22 cellular contexts compared by ENCODE assay signal in the genomic region with DNA sequence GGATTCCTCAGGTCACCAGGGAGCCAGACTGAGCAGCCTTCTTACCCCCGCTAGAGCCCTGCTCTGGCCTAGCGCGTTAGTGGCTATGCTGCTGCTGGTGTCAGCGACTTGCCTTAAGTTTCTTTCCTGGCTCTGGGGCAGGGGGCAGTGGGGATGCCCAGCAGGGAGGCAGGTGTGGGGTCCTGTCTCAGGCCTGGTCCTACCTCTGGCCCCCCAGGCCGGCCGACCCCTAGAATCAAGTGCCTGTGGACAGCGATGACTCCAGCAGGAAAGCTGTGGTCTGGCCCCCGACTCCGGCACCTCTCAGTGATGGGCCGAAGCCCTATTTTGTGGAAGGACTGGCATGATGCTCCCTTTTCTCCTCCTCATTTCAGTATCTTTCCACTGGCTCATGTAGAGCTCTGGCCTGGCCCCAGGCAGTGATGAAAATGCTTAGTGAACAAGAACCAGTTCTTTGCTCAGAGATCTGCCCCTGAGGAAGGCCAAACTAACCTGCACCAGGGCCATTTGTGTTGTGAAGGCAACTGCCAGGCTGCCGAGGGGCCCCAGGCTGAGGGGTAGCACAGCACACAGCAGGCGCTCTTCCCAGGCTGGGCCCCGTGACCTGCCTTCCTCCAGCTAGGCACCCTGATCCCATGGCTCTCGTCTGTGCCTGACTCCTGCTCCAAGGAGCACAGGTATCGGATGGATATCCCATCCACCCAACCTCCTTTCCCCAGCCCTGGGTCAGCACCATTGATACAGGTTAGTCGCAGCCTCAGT. TPM values are rescaled to one million over a fixed set of nuclear protein-coding genes. Genes with fewer than 3 reads are reported as not detected.
DNase-seq lines count a peak whose midpoint lies in the region; ATAC-seq and TF ChIP-seq lines count a peak whose summit lies in the region.
"Had no signal": no experiment of that assay in that cellular context is flagged by ENCODE, and none has a peak within 500 bp of the region (broad histone marks: within the 10 kb centered on the region; RNA-seq: fewer than 3 reads in every experiment).

No MANE protein-coding gene starts in this region.

- no peak overlapping the region for H3K4me3 Mint-ChIP-seq in CD4-positive, CD25-positive, alpha-beta regulatory T cell
- no peak overlapping the region for H3K4me3 Mint-ChIP-seq in CD8-positive, alpha-beta T cell
- H3K4me3 Mint-ChIP-seq in nephron progenitor cell, result no peak overlapping the region

- peaks cover 28% of the 10 kb centered on the region for H3K36me3 ChIP-seq in CD4-positive, CD25-positive, alpha-beta regulatory T cell (ENCODE audit: control insufficient read depth, insufficient read depth, low read length)
- peaks cover 10% of the 10 kb centered on the region for H3K36me3 ChIP-seq in CD8-positive, alpha-beta T cell (ENCODE audit: insufficient read depth, low read length)
- H3K36me3 ChIP-seq: breast epithelium had no signal

- no peak for TF ChIP-seq CTCF in CD8-positive, alpha-beta T cell (IDR thresholded peaks at IDR 0.05)
- TF ChIP-seq CTCF in nephron progenitor cell (IDR thresholded peaks at IDR 0.05), result no peak

- ATAC-seq in CD4-positive, CD25-positive, alpha-beta regulatory T cell (ENCODE audit: low read depth in 2 of 2), result no peak
- no peak for ATAC-seq in CD8-positive, alpha-beta T cell
- no peak for ATAC-seq in GM21529 (IDR thresholded peaks at IDR 0.05; ENCODE audit: unreplicated experiment)
- ATAC-seq: left lobe of liver, psoas muscle had no signal

- no peak overlapping the region for H3K4me3 ChIP-seq in CD4-positive, CD25-positive, alpha-beta regulatory T cell (ENCODE audit: low read depth, low read length)
- no peak overlapping the region for H3K4me3 ChIP-seq in CD8-positive, alpha-beta T cell (ENCODE audit: low read depth, low read length)
- H3K4me3 ChIP-seq: breast epithelium, GM23248, psoas muscle, tibial nerve had no signal

- peaks cover 0 to 7% (median 1%) of the 10 kb centered on the region in 4 donors for H3K4me1 Mint-ChIP-seq in CD4-positive, CD25-positive, alpha-beta regulatory T cell
- H3K4me1 Mint-ChIP-seq in CD8-positive, alpha-beta T cell (ENCODE audit: low read depth), result peaks cover 4% of the 10 kb centered on the region
- peaks cover 62% of the 10 kb centered on the region for H3K4me1 Mint-ChIP-seq in nephron progenitor cell

- no peaks in the 10 kb centered on the region for H3K4me1 ChIP-seq in CD4-positive, CD25-positive, alpha-beta regulatory T cell (ENCODE audit: control insufficient read depth, insufficient read depth, low read length, poor library complexity, severe bottlenecking)
- no peaks in the 10 kb centered on the region for H3K4me1 ChIP-seq in CD8-positive, alpha-beta T cell (ENCODE audit: insufficient read depth, low read length)
- H3K4me1 ChIP-seq: breast epithelium had no signal

- H3K9me3 ChIP-seq in CD4-positive, CD25-positive, alpha-beta regulatory T cell (ENCODE audit: control insufficient read depth in 2 of 2, low read length in 2 of 2), result no peaks in the 10 kb centered on the region
- no peaks in the 10 kb centered on the region for H3K9me3 ChIP-seq in CD8-positive, alpha-beta T cell (ENCODE audit: low read length)
- H3K9me3 ChIP-seq: breast epithelium, psoas muscle, tibial nerve had no signal

- H3K27ac ChIP-seq in CD4-positive, CD25-positive, alpha-beta regulatory T cell (ENCODE audit: insufficient read depth, low read length, poor library complexity, severe bottlenecking), result no peak overlapping the region
- H3K27ac ChIP-seq in CD8-positive, alpha-beta T cell (ENCODE audit: low read depth, low read length), result no peak overlapping the region
- H3K27ac ChIP-seq in cingulate gyrus (ENCODE audit: low read depth, low read length), result peak overlapping the region; percentile 14
- H3K27ac ChIP-seq in substantia nigra (ENCODE audit: low read depth, low read length, poor library complexity, severe bottlenecking), result no peak overlapping the region
- H3K27ac ChIP-seq: breast epithelium, GM23248, HL-60, psoas muscle, tibial nerve had no signal

- intact Hi-C loops in CD8-positive, alpha-beta T cell (cut with DNase I, micrococcal nuclease), result no loop called here

- no peaks in the 10 kb centered on the region for H3K27me3 ChIP-seq in CD4-positive, CD25-positive, alpha-beta regulatory T cell (ENCODE audit: control insufficient read depth, insufficient read depth, low read length)
- no peaks in the 10 kb centered on the region for H3K27me3 ChIP-seq in CD8-positive, alpha-beta T cell (ENCODE audit: insufficient read depth, low read length)
- H3K27me3 ChIP-seq: breast epithelium, tibial nerve had no signal

- POLR2A ChIA-PET in CD8-positive, alpha-beta T cell (lab: Charles Lee), result no interaction called here

- H3K27ac Mint-ChIP-seq in CD4-positive, CD25-positive, alpha-beta regulatory T cell, result peak overlapping the region in 2 of 3 donors; percentile 65 to 76
- peak overlapping the region; percentile 27 for H3K27ac Mint-ChIP-seq in CD8-positive, alpha-beta T cell
- peak overlapping the region; percentile 97 for H3K27ac Mint-ChIP-seq in nephron progenitor cell

- no peaks in the 10 kb centered on the region for H3K9me3 Mint-ChIP-seq in CD4-positive, CD25-positive, alpha-beta regulatory T cell
- H3K9me3 Mint-ChIP-seq in CD8-positive, alpha-beta T cell, result no peaks in the 10 kb centered on the region
- no peaks in the 10 kb centered on the region for H3K9me3 Mint-ChIP-seq in nephron progenitor cell

- peaks cover 21% of the 10 kb centered on the region for H3K36me3 Mint-ChIP-seq in CD4-positive, CD25-positive, alpha-beta regulatory T cell
- H3K36me3 Mint-ChIP-seq in CD8-positive, alpha-beta T cell, result peaks cover 57% of the 10 kb centered on the region
- H3K36me3 Mint-ChIP-seq in nephron progenitor cell (ENCODE audit: low read depth), result peaks cover 33% of the 10 kb centered on the region

- no peak for DNase-seq in CD4-positive, CD25-positive, alpha-beta regulatory T cell
- no peak for DNase-seq in CD8-positive, alpha-beta T cell
- no peak for DNase-seq in nephron progenitor cell
- no peak for DNase-seq in substantia nigra (lab: John Stamatoyannopoulos, UW)
- no peak for DNase-seq in hypothalamus (lab: John Stamatoyannopoulos, UW)
- no peak for DNase-seq in DMS53 (lab: John Stamatoyannopoulos, UW)
- DNase-seq: cortex of kidney; DMS79 treated with DMSO at 0.1 percent for 48 hours; GM23248; head of caudate nucleus; NCI-H1092; NCI-H1930; NCI-H2227 treated with DMSO at 0.1 percent for 48 hours; NCI-H774; psoas muscle; stimulated activated CD4-positive, alpha-beta T cell treated with anti-CD3 and anti-CD28 coated beads, Interleukin-2, amount 100 ng/mL, for 24 hours had no signal

- CTCF ChIA-PET in CD8-positive, alpha-beta T cell (lab: Charles Lee), result no interaction called here

- H3K27me3 Mint-ChIP-seq in CD4-positive, CD25-positive, alpha-beta regulatory T cell, result no peaks in the 10 kb centered on the region
- no peaks in the 10 kb centered on the region for H3K27me3 Mint-ChIP-seq in CD8-positive, alpha-beta T cell (ENCODE audit: low read depth)
- H3K27me3 Mint-ChIP-seq in nephron progenitor cell (ENCODE audit: low read depth, poor library complexity), result peaks cover 6% of the 10 kb centered on the region

RNA-seq across cellular contexts. Expression of a gene that starts 23.7 kb away (rescaled TPM):
- 34.5 TPM for total RNA-seq in CD4-positive, CD25-positive, alpha-beta regulatory T cell
- polyA plus RNA-seq in CD4-positive, CD25-positive, alpha-beta regulatory T cell, result 10 to 100 TPM; 62.0 to 66.7 (median 65.3) TPM
- total RNA-seq in CD8-positive, alpha-beta T cell, result 10 to 100 TPM; 27.4 to 29.8 TPM

RNA-seq across cellular contexts. Expression of a gene that starts 23.8 kb away (rescaled TPM):
- total RNA-seq in CD4-positive, CD25-positive, alpha-beta regulatory T cell, result 3.7 TPM
- polyA plus RNA-seq in CD4-positive, CD25-positive, alpha-beta regulatory T cell, result 1 to 10 TPM; 1.1 to 4.8 (median 3.1) TPM
- total RNA-seq in CD8-positive, alpha-beta T cell, result 1 to 10 TPM; 2.1 to 3.0 TPM

Comparison
In these comparisons a context has a peak if more than half of its experiments do, and no peak if none do; other contexts are left out.
1. H3K27ac Mint-ChIP-seq: peak in every context shown above with its lines; median percentile 97 in nephron progenitor cell; 70 in CD4-positive, CD25-positive, alpha-beta regulatory T cell; 27 in CD8-positive, alpha-beta T cell.